In the genomic region with DNA sequence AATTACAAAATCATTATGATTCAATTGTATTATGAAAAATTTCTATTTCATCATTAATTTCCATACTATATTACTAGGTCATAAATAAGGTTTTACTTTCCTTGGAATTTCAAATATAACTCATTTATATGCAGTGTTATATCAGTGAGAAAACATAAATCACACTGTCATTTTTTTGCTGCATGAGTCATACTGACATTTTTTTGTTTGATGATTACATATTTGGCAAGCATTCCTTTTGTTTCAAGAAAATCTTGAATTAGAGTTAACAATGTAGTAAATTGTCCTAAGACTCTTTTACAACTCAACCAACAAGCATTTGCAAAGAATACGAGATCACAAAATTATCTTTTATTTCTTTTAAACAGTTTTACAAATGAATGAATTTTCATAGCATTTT, we compare ENCODE assay signal across 16 cellular contexts.
"Had no signal": no experiment of that assay in that cellular context is flagged by ENCODE, and none has a peak within 500 bp of the region (broad histone marks: within the 10 kb centered on the region; RNA-seq: fewer than 3 reads in every experiment).

No MANE protein-coding gene starts in this region.

- H3K9me3 ChIP-seq: body of pancreas, prostate gland, testis, upper lobe of left lung had no signal

- H3K4me1 ChIP-seq: body of pancreas, prostate gland, spleen, testis, upper lobe of left lung had no signal

- FAIRE-seq: TTC549 had no signal

- DNase-seq: activated CD4-positive, alpha-beta T cell treated with anti-CD3 and anti-CD28 coated beads for 4 hours; activated CD8-positive, alpha-beta memory T cell treated with anti-CD3 and anti-CD28 coated beads, Interleukin-2, amount 50 U/mL, for 4 hours; activated CD8-positive, alpha-beta T cell treated with anti-CD3 and anti-CD28 coated beads, Interleukin-2, amount 10 ng/mL, durations not matched to agents 7 days and 5 days; activated gamma-delta T cell treated with Interleukin-2 at 50 U/mL for 16 hours; activated T-cell treated with anti-CD3 and anti-CD28 coated beads, Interleukin-2, amount 50 U/mL, for 48 hours; amygdala; body of pancreas; dermis blood vessel endothelial cell; glutamatergic neuron; spleen; testis had no signal

- H3K27ac ChIP-seq: body of pancreas, prostate gland, spleen, testis, upper lobe of left lung had no signal

- H3K36me3 ChIP-seq: prostate gland, spleen, upper lobe of left lung had no signal

- H3K4me3 ChIP-seq: body of pancreas, prostate gland, spleen, testis, upper lobe of left lung had no signal

- ATAC-seq: activated CD8-positive, alpha-beta T cell treated with anti-CD3 and anti-CD28 coated beads, Interleukin-2, amount 10 ng/mL, durations not matched to agents 7 days and 5 days; body of pancreas; sciatic nerve; WTC11 had no signal
